In the genomic region with DNA sequence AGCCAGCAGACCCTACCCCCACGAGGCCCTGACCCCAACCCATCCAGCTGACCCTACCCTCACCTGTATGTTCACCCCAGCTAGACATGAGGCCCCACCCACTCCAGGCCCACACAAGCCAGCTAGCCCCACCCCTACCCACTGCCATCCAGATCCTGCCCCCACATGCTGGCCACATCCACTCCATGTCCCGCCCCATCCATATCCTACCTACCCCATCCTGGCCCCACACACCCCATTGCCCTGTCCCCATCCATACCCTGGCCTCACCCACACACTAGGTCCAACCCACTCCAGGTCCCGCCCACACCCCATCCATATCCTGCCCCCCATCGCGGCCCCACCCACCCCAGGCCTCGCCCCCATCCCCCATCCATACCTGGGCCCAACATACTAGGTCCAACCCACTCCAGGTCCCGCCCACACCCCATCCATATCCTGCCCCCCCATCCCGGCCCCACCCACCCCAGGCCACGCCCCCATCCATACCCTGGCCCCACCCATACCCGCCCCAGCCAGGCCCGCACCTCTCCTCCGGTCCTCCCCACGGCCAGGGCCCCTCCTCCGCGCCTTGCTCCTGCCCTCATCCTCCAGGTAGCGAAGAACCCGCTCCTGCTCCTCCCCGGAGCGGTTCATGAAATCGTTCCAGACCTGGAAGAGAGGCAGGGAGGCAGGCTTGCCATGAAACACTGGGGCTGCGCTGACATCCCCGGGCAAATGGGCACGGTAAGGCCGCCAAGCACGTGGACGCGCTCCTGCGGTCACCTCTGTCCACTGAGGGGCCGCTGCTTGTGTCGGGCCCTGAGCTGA, we compare ENCODE assay signal across 13 cellular contexts. TPM values are rescaled to one million over a fixed set of nuclear protein-coding genes. Genes with fewer than 3 reads are reported as not detected.
DNase-seq lines count a peak whose midpoint lies in the region; ATAC-seq, FAIRE-seq and TF ChIP-seq lines count a peak whose summit lies in the region.
"Had no signal": no experiment of that assay in that cellular context is flagged by ENCODE, and none has a peak within 500 bp of the region (broad histone marks: within the 10 kb centered on the region; RNA-seq: fewer than 3 reads in every experiment).

No MANE protein-coding gene starts in this region.

- intact Hi-C loops in activated B cell treated with CpG ODN at 0.5 μM for 24 hours (cut with micrococcal nuclease), result no loop called here

- H3K9me3 Mint-ChIP-seq in activated B cell treated with CpG ODN at 0.5 μM for 24 hours (no peaks in the 10 kb centered on the region), memory B cell (no peaks in the 10 kb centered on the region)

- POLR2A ChIA-PET in activated B cell treated with CpG ODN at 0.5 μM for 24 hours (lab: Charles Lee), result no interaction called here

- H3K4me3 Mint-ChIP-seq in activated B cell treated with CpG ODN at 0.5 μM for 24 hours (no peak overlapping the region), memory B cell (no peak overlapping the region)

- no peak for FAIRE-seq in H54 (lab: Jason Lieb, UNC)

- DNase-seq in NCI-H2029 (lab: John Stamatoyannopoulos, UW) (peak; percentile 21), NCI-H2029 treated with DMSO at 0.1 percent for 48 hours (lab: John Stamatoyannopoulos, UW) (no peak), H54 (ENCODE audit: insufficient read length, low spot score) (peak; percentile 72), activated B cell treated with CpG ODN at 0.5 μM for 24 hours (no peak), memory B cell (ENCODE audit: low spot score in 2 of 2) (no peak), activated gamma-delta T cell (lab: John Stamatoyannopoulos, UW) (no peak)
- DNase-seq: activated CD8-positive, alpha-beta memory T cell treated with anti-CD3 and anti-CD28 coated beads, Interleukin-2, amount 50 U/mL, for 48 hours; cortex of kidney; hippocampal formation had no signal

- H3K27me3 Mint-ChIP-seq in activated B cell treated with CpG ODN at 0.5 μM for 24 hours (no peaks in the 10 kb centered on the region), memory B cell (no peaks in the 10 kb centered on the region)

- no peak for TF ChIP-seq POLR2A in H54 (IDR thresholded peaks at IDR 0.05; ENCODE audit: low read depth, low read length)

- peaks cover 33% of the 10 kb centered on the region for H3K4me1 Mint-ChIP-seq in activated B cell treated with CpG ODN at 0.5 μM for 24 hours
- peaks cover 10% of the 10 kb centered on the region for H3K4me1 Mint-ChIP-seq in memory B cell

- H3K36me3 Mint-ChIP-seq in activated B cell treated with CpG ODN at 0.5 μM for 24 hours (ENCODE audit: low read depth) (peaks cover 49% of the 10 kb centered on the region), memory B cell (peaks cover 20% of the 10 kb centered on the region)

- H3K27ac Mint-ChIP-seq in activated B cell treated with CpG ODN at 0.5 μM for 24 hours (no peak overlapping the region), memory B cell (peak overlapping the region; percentile 73)

- ATAC-seq in activated B cell treated with CpG ODN at 0.5 μM for 24 hours (ENCODE audit: low read depth), result peak; percentile 20
- peak; percentile 28 for ATAC-seq in memory B cell (ENCODE audit: low read depth)
- no peak for ATAC-seq in HG02885 (IDR thresholded peaks at IDR 0.05; ENCODE audit: poor library complexity, unreplicated experiment)
- no peak for ATAC-seq in GM18873 (IDR thresholded peaks at IDR 0.05; ENCODE audit: low FRiP score, unreplicated experiment)

- TF ChIP-seq CTCF in activated B cell treated with CpG ODN at 0.5 μM for 24 hours (IDR thresholded peaks at IDR 0.05), result no peak

- CTCF ChIA-PET in activated B cell treated with CpG ODN at 0.5 μM for 24 hours (lab: Charles Lee), result interaction anchor here (1.0 kb wide), 1 partner anchor 37 kb away, joined by 4 read pairs; no protein-coding TSS in a partner anchor

RNA-seq across cellular contexts. Expression of gene RNU6-9, which starts 7.2 kb away (rescaled TPM):
- total RNA-seq in activated B cell treated with CpG ODN at 0.5 μM for 24 hours, result not detected in 2 replicates
- total RNA-seq: RPMI7951, ureter had no signal

RNA-seq across cellular contexts. Expression of gene MED16, which starts 7.5 kb away (rescaled TPM):
- 76.1 and 79.3 TPM in 2 replicates for total RNA-seq in activated B cell treated with CpG ODN at 0.5 μM for 24 hours

RNA-seq across cellular contexts. Expression of gene R3HDM4, which starts 12.5 kb away (rescaled TPM):
- 174 and 189 TPM in 2 replicates for total RNA-seq in activated B cell treated with CpG ODN at 0.5 μM for 24 hours

RNA-seq across cellular contexts. Expression of gene KISS1R, which starts 16.6 kb away (rescaled TPM):
- 0.49 TPM in 2 replicates for total RNA-seq in activated B cell treated with CpG ODN at 0.5 μM for 24 hours
- total RNA-seq: RPMI7951, ureter had no signal

RNA-seq across cellular contexts. Expression of gene ARID3A, which starts 25.3 kb away (rescaled TPM):
- total RNA-seq in activated B cell treated with CpG ODN at 0.5 μM for 24 hours, result 67.7 and 74.9 TPM in 2 replicates

Comparison
In these comparisons a context has a peak if more than half of its experiments do, and no peak if none do; other contexts are left out.
1. DNase-seq: peak in NCI-H2029 (single experiment) and H54 (single experiment); none in NCI-H2029 treated with DMSO at 0.1 percent for 48 hours (single experiment), activated B cell treated with CpG ODN at 0.5 μM for 24 hours (single experiment), memory B cell (0 of 2) and activated gamma-delta T cell (single experiment).
2. ATAC-seq: peak in activated B cell treated with CpG ODN at 0.5 μM for 24 hours (single experiment) and memory B cell (single experiment); none in HG02885 (single experiment) and GM18873 (single experiment).